1 cellular context compared by ENCODE assay signal in the genomic region with DNA sequence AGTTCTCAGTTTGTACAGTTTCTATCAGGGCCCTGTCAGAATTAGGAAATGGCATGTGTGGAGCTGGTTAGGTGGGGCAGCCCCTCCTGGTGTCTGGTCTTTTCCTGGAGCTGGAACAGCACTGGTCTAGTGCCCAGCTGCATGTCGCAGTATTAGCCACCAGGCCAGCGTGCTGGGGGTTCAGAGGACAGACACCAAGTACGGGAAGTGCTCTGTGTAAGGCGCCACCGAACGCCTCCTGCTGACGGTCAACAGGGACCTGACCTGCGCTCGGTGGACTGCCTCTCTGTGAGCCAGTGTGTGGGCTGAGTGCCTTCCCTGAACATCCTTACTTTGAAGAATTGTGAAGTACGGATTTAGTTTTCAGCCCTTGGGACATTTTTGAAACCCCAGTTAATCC.
TF ChIP-seq lines count a peak whose summit lies in the region.

No MANE protein-coding gene starts in this region.

TF ChIP-seq in HEK293T, 16 proteins besides CTCF, POLR2A, EP300 and RAD21 (continued from another document):
- TF ChIP-seq FOXK2 (IDR thresholded peaks at IDR 0.05), result no peak
